Comparison of ENCODE assay signal across 8 cellular contexts in the genomic region with DNA sequence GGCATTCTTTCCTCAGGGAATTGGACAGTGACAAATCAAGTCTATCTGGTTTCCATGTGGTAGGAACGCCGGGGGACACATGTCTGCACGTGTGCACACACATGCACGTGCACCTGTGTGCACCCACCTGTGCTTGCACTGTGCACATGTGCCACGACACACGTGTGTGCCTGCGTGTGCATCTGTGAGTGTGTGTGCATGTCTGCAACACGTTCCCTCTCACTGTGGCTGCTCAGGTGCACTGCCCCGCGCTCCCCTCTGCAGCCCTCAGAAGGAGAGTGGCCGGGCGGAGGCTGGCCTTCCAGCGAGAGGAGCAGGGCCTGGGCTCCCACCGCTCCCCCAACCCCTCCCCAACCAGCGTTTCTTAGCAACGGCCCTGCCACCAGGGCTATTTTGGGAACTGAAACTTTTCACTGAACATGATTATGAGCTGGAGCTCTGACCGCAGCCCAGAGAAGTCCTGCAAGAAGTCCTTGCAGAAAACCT.
DNase-seq lines count a peak whose midpoint lies in the region; ATAC-seq and TF ChIP-seq lines count a peak whose summit lies in the region.

No MANE protein-coding gene starts in this region.

- H3K4me1 ChIP-seq in ovary (ENCODE audit: insufficient read depth), result peaks cover 5% of the 10 kb centered on the region

- no peak for TF ChIP-seq CTCF in ovary (IDR thresholded peaks at IDR 0.05)

- no peak for TF ChIP-seq EP300 in ovary (IDR thresholded peaks at IDR 0.05)

- no peaks in the 10 kb centered on the region for H3K36me3 ChIP-seq in ovary

- H3K27me3 ChIP-seq in ovary, result no peaks in the 10 kb centered on the region

- peaks cover 1% of the 10 kb centered on the region for H3K27me3 Mint-ChIP-seq in activated CD4-positive, alpha-beta T cell treated with anti-CD3 and anti-CD28 coated beads, Interleukin-2, amount 10 ng/mL, durations not matched to agents 24 days and 14 days

- H3K27ac Mint-ChIP-seq in activated CD4-positive, alpha-beta T cell treated with anti-CD3 and anti-CD28 coated beads, Interleukin-2, amount 10 ng/mL, durations not matched to agents 24 days and 14 days, result no peak overlapping the region

- H3K4me3 Mint-ChIP-seq in activated CD4-positive, alpha-beta T cell treated with anti-CD3 and anti-CD28 coated beads, Interleukin-2, amount 10 ng/mL, durations not matched to agents 24 days and 14 days, result no peak overlapping the region

- peak; percentile 1 for DNase-seq in EH (ENCODE audit: low read depth)
- peak in 35 of 42 donors; percentile 26 to 74 (median 49) for DNase-seq in head of caudate nucleus
- DNase-seq in hepatic stellate cell (ENCODE audit: low spot score), result no peak
- DNase-seq in SW 1271 (lab: John Stamatoyannopoulos, UW), result no peak
- no peak for DNase-seq in ovary
- no peak for DNase-seq in activated CD4-positive, alpha-beta T cell treated with anti-CD3 and anti-CD28 coated beads, Interleukin-2, amount 10 ng/mL, durations not matched to agents 24 days and 14 days

- WGBS in ovary, 3 donors, result 56 to 67% (median 65%) methylated on average over 17 of the region's 17 CpGs

- no peaks in the 10 kb centered on the region for H3K4me1 Mint-ChIP-seq in activated CD4-positive, alpha-beta T cell treated with anti-CD3 and anti-CD28 coated beads, Interleukin-2, amount 10 ng/mL, durations not matched to agents 24 days and 14 days

- no peaks in the 10 kb centered on the region for H3K9me3 ChIP-seq in ovary

- no peak for TF ChIP-seq POLR2A in ovary (IDR thresholded peaks at IDR 0.05)

- no peaks in the 10 kb centered on the region for H3K9me3 Mint-ChIP-seq in activated CD4-positive, alpha-beta T cell treated with anti-CD3 and anti-CD28 coated beads, Interleukin-2, amount 10 ng/mL, durations not matched to agents 24 days and 14 days

- H3K36me3 Mint-ChIP-seq in activated CD4-positive, alpha-beta T cell treated with anti-CD3 and anti-CD28 coated beads, Interleukin-2, amount 10 ng/mL, durations not matched to agents 24 days and 14 days (ENCODE audit: low read depth), result no peaks in the 10 kb centered on the region

- intact Hi-C loops in head of caudate nucleus (cut with DNase I) (loop anchor here (10.0 kb wide), 1 partner anchor 77 kb away; no protein-coding TSS in a partner anchor), ovary (cut with DNase I) (loop anchor here in 3 of 4 donors (10.0 kb wide), 2 partner anchors 177 to 187 kb away; no protein-coding TSS in a partner anchor)
- intact Hi-C loops in activated CD4-positive, alpha-beta T cell treated with anti-CD3 and anti-CD28 coated beads, Interleukin-2, amount 10 ng/mL, durations not matched to agents 24 days and 14 days (cut with micrococcal nuclease), result loop anchor here (10.0 kb wide), 1 partner anchor 157 kb away; no protein-coding TSS in a partner anchor

- no peak overlapping the region for H3K27ac ChIP-seq in ovary

- H3K4me3 ChIP-seq in ovary, result no peak overlapping the region

- ATAC-seq in GM21390 (IDR thresholded peaks at IDR 0.05; ENCODE audit: unreplicated experiment), result peak; percentile 83
- ATAC-seq in HG03460 (IDR thresholded peaks at IDR 0.05; ENCODE audit: unreplicated experiment), result peak; percentile 67

Comparison
In these comparisons a context has a peak if more than half of its experiments do, and no peak if none do; other contexts are left out.
1. DNase-seq: peak in EH (single experiment) and head of caudate nucleus (35 of 42); none in hepatic stellate cell (single experiment), SW 1271 (0 of 2), ovary (0 of 5) and activated CD4-positive, alpha-beta T cell treated with anti-CD3 and anti-CD28 coated beads, Interleukin-2, amount 10 ng/mL, durations not matched to agents 24 days and 14 days (single experiment).